13 cellular contexts compared by ENCODE assay signal in genomic region chr16:30120340-30121105, GRCh38. TPM values are rescaled to one million over a fixed set of nuclear protein-coding genes. Genes with fewer than 3 reads are reported as not detected.
DNase-seq lines count a peak whose midpoint lies in the region; ATAC-seq and TF ChIP-seq lines count a peak whose summit lies in the region.
"Had no signal": no experiment of that assay in that cellular context is flagged by ENCODE, and none has a peak within 500 bp of the region (broad histone marks: within the 10 kb centered on the region; RNA-seq: fewer than 3 reads in every experiment).

No MANE protein-coding gene starts in this region.

- WGBS in heart right ventricle, 2 donors: 92% methylated on average over 3 of the region's 3 CpGs
- WGBS in upper lobe of left lung, 2 donors: 90 to 93% methylated on average over 3 of the region's 3 CpGs
- 86 to 87% methylated on average over 3 of the region's 3 CpGs for WGBS in gastroesophageal sphincter (ENCODE audit: low coverage in 1 of 2), 2 donors

- peaks cover 21% of the 10 kb centered on the region for H3K36me3 Mint-ChIP-seq in activated CD8-positive, alpha-beta T cell treated with anti-CD3 and anti-CD28 coated beads, Interleukin-2, amount 10 ng/mL, durations not matched to agents 7 days and 5 days (ENCODE audit: low read depth)
- H3K36me3 Mint-ChIP-seq in mesothelial cell of epicardium: peaks cover 12% of the 10 kb centered on the region

- CTCF ChIA-PET in activated CD8-positive, alpha-beta T cell treated with anti-CD3 and anti-CD28 coated beads, Interleukin-2, amount 10 ng/mL, durations not matched to agents 7 days and 5 days (lab: Charles Lee): interaction anchor here (1.4 to 1.9 kb wide), 4 partner anchors 9 to 65 kb away, joined by 4 to 13 read pairs (median 4); no protein-coding TSS in a partner anchor

- no peaks in the 10 kb centered on the region for H3K9me3 Mint-ChIP-seq in activated CD8-positive, alpha-beta T cell treated with anti-CD3 and anti-CD28 coated beads, Interleukin-2, amount 10 ng/mL, durations not matched to agents 7 days and 5 days (ENCODE audit: insufficient read depth)
- no peaks in the 10 kb centered on the region for H3K9me3 Mint-ChIP-seq in mesothelial cell of epicardium

- H3K4me1 ChIP-seq in heart right ventricle: peaks cover 2 to 48% (median 29%) of the 10 kb centered on the region in 9 donors
- H3K4me1 ChIP-seq in upper lobe of left lung: peaks cover 23 to 37% (median 30%) of the 10 kb centered on the region in 4 donors
- H3K4me1 ChIP-seq in gastroesophageal sphincter: peaks cover 0 to 37% (median 6%) of the 10 kb centered on the region in 3 donors
- H3K4me1 ChIP-seq: SJCRH30 had no signal

- H3K27me3 Mint-ChIP-seq in activated CD8-positive, alpha-beta T cell treated with anti-CD3 and anti-CD28 coated beads, Interleukin-2, amount 10 ng/mL, durations not matched to agents 7 days and 5 days (ENCODE audit: low read depth): no peaks in the 10 kb centered on the region
- no peaks in the 10 kb centered on the region for H3K27me3 Mint-ChIP-seq in mesothelial cell of epicardium (ENCODE audit: low read depth)

- H3K4me3 ChIP-seq in heart right ventricle (no peak overlapping the region), upper lobe of left lung (no peak overlapping the region), gastroesophageal sphincter (no peak overlapping the region)
- H3K4me3 ChIP-seq: SJCRH30 had no signal

- H3K27me3 ChIP-seq in heart right ventricle (no peaks in the 10 kb centered on the region), upper lobe of left lung (no peaks in the 10 kb centered on the region), gastroesophageal sphincter (no peaks in the 10 kb centered on the region)
- H3K27me3 ChIP-seq: SJCRH30 had no signal

- POLR2A ChIA-PET in activated CD8-positive, alpha-beta T cell treated with anti-CD3 and anti-CD28 coated beads, Interleukin-2, amount 10 ng/mL, durations not matched to agents 7 days and 5 days (lab: Charles Lee): interaction anchor here (3.0 kb wide), 1 partner anchor 64 kb away, joined by 23 read pairs; the partner anchor contains the start of gene CORO1A

- no peak for TF ChIP-seq CTCF in heart right ventricle (IDR thresholded peaks at IDR 0.05)
- no peak for TF ChIP-seq CTCF in mesothelial cell of epicardium (IDR thresholded peaks at IDR 0.05; ENCODE audit: unreplicated experiment)
- TF ChIP-seq CTCF in upper lobe of left lung (IDR thresholded peaks at IDR 0.05): no peak
- no peak for TF ChIP-seq CTCF in gastroesophageal sphincter (IDR thresholded peaks at IDR 0.05)

- H3K27ac Mint-ChIP-seq in activated CD8-positive, alpha-beta T cell treated with anti-CD3 and anti-CD28 coated beads, Interleukin-2, amount 10 ng/mL, durations not matched to agents 7 days and 5 days: peak overlapping the region; percentile 73
- peak overlapping the region; percentile 59 for H3K27ac Mint-ChIP-seq in mesothelial cell of epicardium

- DNase-seq in heart right ventricle (no peak), Right ventricle myocardium inferior (ENCODE audit: missing footprints) (no peak), mesothelial cell of epicardium (ENCODE audit: low spot score in 2 of 2, unreplicated experiment in 2 of 2) (no peak), upper lobe of left lung (no peak), foreskin melanocyte (no peak), NCI-H187 (lab: John Stamatoyannopoulos, UW) (no peak)
- DNase-seq in activated CD8-positive, alpha-beta T cell treated with anti-CD3 and anti-CD28 coated beads, Interleukin-2, amount 10 ng/mL, durations not matched to agents 7 days and 5 days: no peak
- DNase-seq: EL, NCI-H2081, SJCRH30 had no signal

- H3K27ac ChIP-seq in heart right ventricle: peak overlapping the region in 9 of 10 donors; percentile 94 to 99 (median 97)
- H3K27ac ChIP-seq in upper lobe of left lung: peak overlapping the region in 3 of 4 donors; percentile 88 to 99 (median 95)
- H3K27ac ChIP-seq in gastroesophageal sphincter: peak overlapping the region in 2 of 4 donors; percentile 89 to 92
- H3K27ac ChIP-seq: HL-60, SJCRH30 had no signal

- H3K4me1 Mint-ChIP-seq in activated CD8-positive, alpha-beta T cell treated with anti-CD3 and anti-CD28 coated beads, Interleukin-2, amount 10 ng/mL, durations not matched to agents 7 days and 5 days (ENCODE audit: low read depth): peaks cover 36% of the 10 kb centered on the region
- peaks cover 22% of the 10 kb centered on the region for H3K4me1 Mint-ChIP-seq in mesothelial cell of epicardium

- H3K4me3 Mint-ChIP-seq in activated CD8-positive, alpha-beta T cell treated with anti-CD3 and anti-CD28 coated beads, Interleukin-2, amount 10 ng/mL, durations not matched to agents 7 days and 5 days: no peak overlapping the region
- H3K4me3 Mint-ChIP-seq in mesothelial cell of epicardium: no peak overlapping the region

- H3K36me3 ChIP-seq in heart right ventricle: peaks cover 7 to 62% (median 45%) of the 10 kb centered on the region in 9 donors
- peaks cover 10 to 55% (median 32%) of the 10 kb centered on the region in 4 donors for H3K36me3 ChIP-seq in upper lobe of left lung
- H3K36me3 ChIP-seq in gastroesophageal sphincter: peaks cover 0 to 59% of the 10 kb centered on the region in 2 donors
- H3K36me3 ChIP-seq: SJCRH30 had no signal

- ATAC-seq in heart right ventricle (no peak), Right ventricle myocardium inferior (no peak), upper lobe of left lung (ENCODE audit: low FRiP score in 2 of 2) (no peak), gastroesophageal sphincter (no peak)
- no peak for ATAC-seq in activated CD8-positive, alpha-beta T cell treated with anti-CD3 and anti-CD28 coated beads, Interleukin-2, amount 10 ng/mL, durations not matched to agents 7 days and 5 days

- H3K9me3 ChIP-seq in heart right ventricle (no peaks in the 10 kb centered on the region), upper lobe of left lung (no peaks in the 10 kb centered on the region), gastroesophageal sphincter (no peaks in the 10 kb centered on the region)
- H3K9me3 ChIP-seq: SJCRH30 had no signal

- intact Hi-C loops in heart right ventricle (cut with DNase I) (loop anchor here in 1 of 10 donors (10.0 kb wide), 1 partner anchor 284 kb away; the partner anchor contains the start of gene ZNF771), Right ventricle myocardium inferior (cut with DNase I) (no loop called here)

- TF ChIP-seq EP300 in upper lobe of left lung (IDR thresholded peaks at IDR 0.05) (no peak), gastroesophageal sphincter (IDR thresholded peaks at IDR 0.05) (no peak)

- TF ChIP-seq POLR2A in upper lobe of left lung (IDR thresholded peaks at IDR 0.05) (no peak), gastroesophageal sphincter (IDR thresholded peaks at IDR 0.05) (no peak)

RNA-seq across cellular contexts. Expression of gene MAPK3, which starts 2.5 kb away (rescaled TPM):
- total RNA-seq in heart right ventricle (10 to 100 TPM; 40.9 to 65.2 (median 51.8) TPM), Right ventricle myocardium inferior (46.0 TPM), mesothelial cell of epicardium (58.7 to 61.2 TPM (median 61.0 TPM) in 3 replicates), upper lobe of left lung (100 to 1,000 TPM in 2 of 6 donors, 10 to 100 TPM in 4; 48.9 to 120 (median 76.0) TPM), gastroesophageal sphincter (10 to 100 TPM; 39.2 to 61.4 (median 48.4) TPM)
- polyA plus RNA-seq in heart right ventricle: 10 to 100 TPM; 39.9 to 56.3 TPM
- 10 to 100 TPM; 83.5 to 93.7 TPM for total RNA-seq in activated CD8-positive, alpha-beta T cell treated with anti-CD3 and anti-CD28 coated beads, Interleukin-2, amount 10 ng/mL, durations not matched to agents 7 days and 5 days

RNA-seq across cellular contexts. Expression of gene GDPD3, which starts 7.2 kb away (rescaled TPM):
- total RNA-seq in heart right ventricle: 1 to 10 TPM in 9 of 10 donors, under 1 TPM in 1; 0.85 to 3.6 (median 1.5) TPM
- polyA plus RNA-seq in heart right ventricle: 1 to 10 TPM; 1.2 to 6.4 TPM
- 2.2 TPM for total RNA-seq in Right ventricle myocardium inferior
- total RNA-seq in activated CD8-positive, alpha-beta T cell treated with anti-CD3 and anti-CD28 coated beads, Interleukin-2, amount 10 ng/mL, durations not matched to agents 7 days and 5 days: 10 to 100 TPM; 10.5 to 12.6 TPM
- 10.7 to 11.1 TPM (median 10.8 TPM) in 3 replicates for total RNA-seq in mesothelial cell of epicardium
- total RNA-seq in upper lobe of left lung: 10 to 100 TPM in 2 of 6 donors, 1 to 10 TPM in 4; 1.1 to 17.8 (median 5.4) TPM
- total RNA-seq in gastroesophageal sphincter: 1 to 10 TPM; 1.1 to 3.1 (median 1.9) TPM
- total RNA-seq: H4 had no signal

RNA-seq across cellular contexts. Expression of gene YPEL3, which starts 24.5 kb away (rescaled TPM):
- total RNA-seq in heart right ventricle: 100 to 1,000 TPM in 1 of 10 donors, 10 to 100 TPM in 9; 31.5 to 117 (median 42.6) TPM
- 100 to 1,000 TPM in 1 of 2 donors, 10 to 100 TPM in 1; 75.5 to 203 TPM for polyA plus RNA-seq in heart right ventricle
- 61.5 TPM for total RNA-seq in Right ventricle myocardium inferior
- total RNA-seq in activated CD8-positive, alpha-beta T cell treated with anti-CD3 and anti-CD28 coated beads, Interleukin-2, amount 10 ng/mL, durations not matched to agents 7 days and 5 days: 10 to 100 TPM; 29.4 to 34.5 TPM
- total RNA-seq in mesothelial cell of epicardium: 34.5 to 45.0 TPM (median 36.9 TPM) in 3 replicates
- 100 to 1,000 TPM in 4 of 6 donors, 10 to 100 TPM in 2; 81.5 to 228 (median 116) TPM for total RNA-seq in upper lobe of left lung
- 100 to 1,000 TPM in 1 of 4 donors, 10 to 100 TPM in 3; 76.9 to 105 (median 80.2) TPM for total RNA-seq in gastroesophageal sphincter

RNA-seq across cellular contexts. Expression of gene TBX6, which starts 28.8 kb away (rescaled TPM):
- total RNA-seq in heart right ventricle (1 to 10 TPM in 1 of 10 donors, under 1 TPM in 9; 0.28 to 1.4 (median 0.57) TPM), Right ventricle myocardium inferior (0.51 TPM), mesothelial cell of epicardium (2.3 to 2.7 TPM (median 2.4 TPM) in 3 replicates), upper lobe of left lung (1 to 10 TPM in 5 of 6 donors, under 1 TPM in 1; 0.69 to 9.4 (median 1.4) TPM), gastroesophageal sphincter (under 1 TPM; 0.40 to 0.84 (median 0.45) TPM)
- polyA plus RNA-seq in heart right ventricle: 1 to 10 TPM in 1 of 2 donors, under 1 TPM in 1; 0.28 to 1.7 TPM
- total RNA-seq in activated CD8-positive, alpha-beta T cell treated with anti-CD3 and anti-CD28 coated beads, Interleukin-2, amount 10 ng/mL, durations not matched to agents 7 days and 5 days: 1 to 10 TPM; 1.3 TPM
- total RNA-seq: H4 had no signal

RNA-seq across cellular contexts. Expression of gene PPP4C, which starts 44.7 kb away (rescaled TPM):
- total RNA-seq in heart right ventricle (10 to 100 TPM; 35.2 to 50.0 (median 42.4) TPM), Right ventricle myocardium inferior (37.8 TPM), mesothelial cell of epicardium (102 to 107 TPM (median 105 TPM) in 3 replicates), upper lobe of left lung (10 to 100 TPM; 44.4 to 99.4 (median 80.0) TPM), gastroesophageal sphincter (10 to 100 TPM; 41.2 to 58.5 (median 48.6) TPM)
- polyA plus RNA-seq in heart right ventricle: 10 to 100 TPM; 34.5 to 82.1 TPM
- total RNA-seq in activated CD8-positive, alpha-beta T cell treated with anti-CD3 and anti-CD28 coated beads, Interleukin-2, amount 10 ng/mL, durations not matched to agents 7 days and 5 days: 100 to 1,000 TPM; 157 TPM
